ENCODE assay signal across 15 cellular contexts in the genomic region with DNA sequence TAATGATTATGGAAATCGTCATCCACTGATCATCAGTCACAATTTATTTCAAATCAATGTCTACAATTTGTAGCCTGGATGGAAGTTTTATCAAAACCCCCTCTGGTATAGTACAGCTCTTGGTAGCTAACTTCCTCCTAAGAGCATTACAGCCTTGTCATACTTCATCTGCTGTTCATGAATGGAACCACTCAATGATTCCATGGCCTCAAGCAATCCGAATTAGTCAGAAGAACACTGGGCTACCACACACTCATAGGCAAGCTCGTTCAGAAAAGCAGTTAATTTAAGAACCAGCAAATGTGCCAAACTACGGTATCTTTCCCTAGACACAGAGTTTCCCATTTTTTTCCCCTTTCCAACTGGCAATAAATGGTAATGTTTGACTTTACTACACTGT.
DNase-seq lines count a peak whose midpoint lies in the region; ATAC-seq and TF ChIP-seq lines count a peak whose summit lies in the region.
"Had no signal": no experiment of that assay in that cellular context is flagged by ENCODE, and none has a peak within 500 bp of the region (broad histone marks: within the 10 kb centered on the region; RNA-seq: fewer than 3 reads in every experiment).

No MANE protein-coding gene starts in this region.

- peak; percentile 67 for DNase-seq in EH (ENCODE audit: low read depth)
- DNase-seq in HFFc6, result peak; percentile 47
- peak; percentile 85 for DNase-seq in mammary epithelial cell
- peak; percentile 98 for DNase-seq in foreskin melanocyte
- DNase-seq in immature natural killer cell, result no peak
- no peak for DNase-seq in T-cell
- DNase-seq in thyroid gland, result no peak
- DNase-seq: BE2C; CD4-positive, alpha-beta memory T cell; HCEC 1CT; NCI-H146; NCI-H226; NCI-H526; NK-92 treated with Interleukin-12 subunit alpha and Interleukin-12 subunit beta, amount 100 ng/mL, for 24 hours had no signal

- H3K27me3 ChIP-seq in mammary epithelial cell (ENCODE audit: insufficient read depth, low read length) (no peaks in the 10 kb centered on the region), thyroid gland (no peaks in the 10 kb centered on the region)
- H3K27me3 ChIP-seq: BE2C had no signal

- POLR2A ChIA-PET in T-cell (lab: Charles Lee), result no interaction called here

- no peaks in the 10 kb centered on the region for H3K9me3 Mint-ChIP-seq in HFFc6
- peaks cover 8 to 43% (median 9%) of the 10 kb centered on the region in 6 donors for H3K9me3 Mint-ChIP-seq in immature natural killer cell
- H3K9me3 Mint-ChIP-seq in T-cell, result peaks cover 12 to 17% (median 13%) of the 10 kb centered on the region in 3 donors

- H3K9ac ChIP-seq in mammary epithelial cell (ENCODE audit: insufficient read depth, low read length), result no peak overlapping the region

- H3K27me3 Mint-ChIP-seq in HFFc6 (ENCODE audit: insufficient read depth) (peaks cover 21% of the 10 kb centered on the region), immature natural killer cell (ENCODE audit: low read depth in 3 of 3) (peaks cover 0 to 3% (median 1%) of the 10 kb centered on the region in 3 donors), T-cell (no peaks in the 10 kb centered on the region)
- H3K27me3 Mint-ChIP-seq: CD4-positive, alpha-beta memory T cell had no signal

- peaks cover 25% of the 10 kb centered on the region for H3K4me1 ChIP-seq in mammary epithelial cell (ENCODE audit: insufficient read depth, low read length)
- H3K4me1 ChIP-seq in thyroid gland, result peaks cover 0 to 5% of the 10 kb centered on the region in 2 donors

- peak overlapping the region; percentile 49 for H2AFZ ChIP-seq in mammary epithelial cell (ENCODE audit: low read depth, low read length)

- H3K27ac Mint-ChIP-seq in HFFc6 (no peak overlapping the region), immature natural killer cell (no peak overlapping the region), T-cell (no peak overlapping the region)
- H3K27ac Mint-ChIP-seq: CD4-positive, alpha-beta memory T cell; IgD-negative memory B cell had no signal

- H3K9me3 ChIP-seq in mammary epithelial cell (replicated peaks; ENCODE audit: insufficient read depth, low read length), result no peaks in the 10 kb centered on the region
- no peaks in the 10 kb centered on the region for H3K9me3 ChIP-seq in thyroid gland
- H3K9me3 ChIP-seq: BE2C had no signal

- TF ChIP-seq CTCF in HFFc6 (IDR thresholded peaks at IDR 0.05) (no peak), mammary epithelial cell (conservative IDR thresholded peaks at IDR 0.05 in 1 of 2, IDR thresholded peaks at IDR 0.05 in 1 of 2; ENCODE audit: extremely low read depth in 1 of 2, insufficient read depth in 1 of 2, low read depth in 1 of 2, low read length in 2 of 2) (no peak), thyroid gland (IDR thresholded peaks at IDR 0.05) (no peak)

- H3K4me3 ChIP-seq in mammary epithelial cell (replicated peaks in 1 of 3; ENCODE audit: insufficient read depth in 1 of 3, low read depth in 2 of 3, low read length in 3 of 3), result no peak overlapping the region
- H3K4me3 ChIP-seq in thyroid gland (replicated peaks in 1 of 3), result no peak overlapping the region

- peak overlapping the region; percentile 49 for H3K4me2 ChIP-seq in mammary epithelial cell (ENCODE audit: insufficient read depth, low read depth, low read length)

- dilution Hi-C loops in mammary epithelial cell (cut with HindIII; ENCODE audit: low sequenced_read_pairs), result no loop called here

- intact Hi-C loops in mammary epithelial cell (cut with micrococcal nuclease) (no loop called here), thyroid gland (cut with DNase I) (no loop called here)

- ATAC-seq in T-cell (replicated peaks in 1 of 4), result no peak

- H3K27ac ChIP-seq in mammary epithelial cell (ENCODE audit: insufficient read depth, low read depth, low read length) (peak overlapping the region; percentile 41), thyroid gland (no peak overlapping the region)

- TF ChIP-seq POLR2A in thyroid gland (IDR thresholded peaks at IDR 0.05), result no peak

- no peaks in the 10 kb centered on the region for H3K36me3 Mint-ChIP-seq in HFFc6 (ENCODE audit: low read depth)
- H3K36me3 Mint-ChIP-seq in immature natural killer cell, result no peaks in the 10 kb centered on the region
- H3K36me3 Mint-ChIP-seq in T-cell, result no peaks in the 10 kb centered on the region
- H3K36me3 Mint-ChIP-seq: CD4-positive, alpha-beta memory T cell; IgD-negative memory B cell had no signal

- H3K4me3 Mint-ChIP-seq in HFFc6, result no peak overlapping the region
- H3K4me3 Mint-ChIP-seq in immature natural killer cell, result no peak overlapping the region
- no peak overlapping the region for H3K4me3 Mint-ChIP-seq in T-cell
- H3K4me3 Mint-ChIP-seq: CD4-positive, alpha-beta memory T cell; IgD-negative memory B cell had no signal

- H3K4me1 Mint-ChIP-seq in HFFc6 (ENCODE audit: low read depth) (peaks cover 5% of the 10 kb centered on the region; the same call in 1 of the 2 replicates), immature natural killer cell (no peaks in the 10 kb centered on the region), T-cell (no peaks in the 10 kb centered on the region)
- H3K4me1 Mint-ChIP-seq: CD4-positive, alpha-beta memory T cell; IgD-negative memory B cell had no signal

- H3K36me3 ChIP-seq in mammary epithelial cell (ENCODE audit: insufficient read depth, low read length) (no peaks in the 10 kb centered on the region), thyroid gland (no peaks in the 10 kb centered on the region)
- H3K36me3 ChIP-seq: BE2C had no signal

- BruUV-seq in mammary epithelial cell (replicated peaks; lab: Mats Ljungman, UMichigan), result no TSS peak

- WGBS in mammary epithelial cell (ENCODE audit: low coverage, missing lambda C conversion rate), result 9% methylated on average over 4 of the region's 4 CpGs
- WGBS in thyroid gland, 2 donors, result 69 to 70% methylated on average over 4 of the region's 4 CpGs

- no peaks in the 10 kb centered on the region for H3K79me2 ChIP-seq in mammary epithelial cell (ENCODE audit: insufficient read depth, low read length)

- in situ Hi-C loops in mammary epithelial cell (cut with MboI; ENCODE audit: low sequenced_read_pairs in 2 of 2), result no loop called here

- no peaks in the 10 kb centered on the region for H4K20me1 ChIP-seq in mammary epithelial cell (ENCODE audit: insufficient read depth, low read length)

- CTCF ChIA-PET in mammary epithelial cell (lab: Charles Lee; ENCODE audit: low non-redundant PET) (no interaction called here), T-cell (lab: Charles Lee) (no interaction called here)

Comparison
In these comparisons a context has a peak if more than half of its experiments do, and no peak if none do; other contexts are left out.
1. DNase-seq: peak in EH (single experiment), HFFc6 (single experiment), mammary epithelial cell (single experiment) and foreskin melanocyte (single experiment); none in immature natural killer cell (0 of 3), T-cell (0 of 34) and thyroid gland (0 of 2).